Comparison of ENCODE assay signal across 1 cellular context in the genomic region with DNA sequence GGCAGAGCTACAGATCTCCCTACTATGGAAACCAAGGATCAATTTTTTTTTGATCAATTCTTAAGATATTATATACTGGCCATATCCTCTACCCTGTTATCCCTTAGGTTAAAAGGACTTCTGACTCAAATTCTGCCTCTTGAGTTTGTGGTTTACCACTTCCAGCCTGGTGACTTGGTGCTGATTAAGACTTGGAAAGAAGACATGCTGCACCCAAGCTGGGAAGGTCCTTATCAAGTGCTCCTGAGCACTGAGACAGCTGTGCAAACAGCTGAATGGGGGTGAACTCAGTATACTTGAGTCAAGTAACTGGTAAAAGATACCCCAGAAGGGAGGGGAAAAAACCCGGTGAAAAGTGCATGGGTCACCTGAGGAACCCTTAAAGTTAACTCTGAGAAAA.
A peak's percentile ranks its signal among the peaks of the same experiment; 100 is the strongest.
TF ChIP-seq lines count a peak whose summit lies in the region.

No MANE protein-coding gene starts in this region.

TF ChIP-seq in GM12878, 131 proteins besides CTCF, POLR2A, EP300 and RAD21 (continued from another document):
- TF ChIP-seq, protein P1, sequence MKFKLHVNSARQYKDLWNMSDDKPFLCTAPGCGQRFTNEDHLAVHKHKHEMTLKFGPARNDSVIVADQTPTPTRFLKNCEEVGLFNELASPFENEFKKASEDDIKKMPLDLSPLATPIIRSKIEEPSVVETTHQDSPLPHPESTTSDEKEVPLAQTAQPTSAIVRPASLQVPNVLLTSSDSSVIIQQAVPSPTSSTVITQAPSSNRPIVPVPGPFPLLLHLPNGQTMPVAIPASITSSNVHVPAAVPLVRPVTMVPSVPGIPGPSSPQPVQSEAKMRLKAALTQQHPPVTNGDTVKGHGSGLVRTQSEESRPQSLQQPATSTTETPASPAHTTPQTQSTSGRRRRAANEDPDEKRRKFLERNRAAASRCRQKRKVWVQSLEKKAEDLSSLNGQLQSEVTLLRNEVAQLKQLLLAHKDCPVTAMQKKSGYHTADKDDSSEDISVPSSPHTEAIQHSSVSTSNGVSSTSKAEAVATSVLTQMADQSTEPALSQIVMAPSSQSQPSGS (IDR thresholded peaks at IDR 0.05; ENCODE audit: low read length): peak; percentile 35; the same call in 1 of the 2 replicates
- TF ChIP-seq FOS (IDR thresholded peaks at IDR 0.05; ENCODE audit: borderline replicate concordance, extremely low read depth, insufficient read length) (no peak), MTA3 (IDR thresholded peaks at IDR 0.05; ENCODE audit: borderline replicate concordance, low read length) (no peak), GATAD2B (conservative IDR thresholded peaks at IDR 0.05; ENCODE audit: low read depth) (no peak), TCF12 (IDR thresholded peaks at IDR 0.05; ENCODE audit: low read depth, low read length) (peak; percentile 93)
